ENCODE assay signal across 1 cellular context in genomic region chr19:58474291-58474996, GRCh38.
TF ChIP-seq lines count a peak whose summit lies in the region.

No MANE protein-coding gene starts in this region.

TF ChIP-seq in GM12878, 131 proteins besides CTCF, POLR2A, EP300 and RAD21:
- TF ChIP-seq GATAD2B (conservative IDR thresholded peaks at IDR 0.05; ENCODE audit: low read depth): no peak
- TF ChIP-seq YY1 (IDR thresholded peaks at IDR 0.05; ENCODE audit: low read depth, low read length): no peak
- TF ChIP-seq CBFB (IDR thresholded peaks at IDR 0.05; ENCODE audit: low read depth): no peak
- TF ChIP-seq NR2C2 (IDR thresholded peaks at IDR 0.05; ENCODE audit: borderline replicate concordance, control insufficient read depth, insufficient read length, low read depth): no peak
- TF ChIP-seq POLR2AphosphoS5 (IDR thresholded peaks at IDR 0.05; ENCODE audit: low read length): no peak
- no peak for TF ChIP-seq CREM (IDR thresholded peaks at IDR 0.05; ENCODE audit: low read depth)
- no peak for TF ChIP-seq DPF2 (IDR thresholded peaks at IDR 0.05)
- no peak for TF ChIP-seq HCFC1 (IDR thresholded peaks at IDR 0.05; ENCODE audit: low read length)
- TF ChIP-seq ZNF592 (IDR thresholded peaks at IDR 0.05): no peak
- TF ChIP-seq SUZ12 (IDR thresholded peaks at IDR 0.05; ENCODE audit: unreplicated experiment): no peak
- TF ChIP-seq E2F4 (IDR thresholded peaks at IDR 0.05; ENCODE audit: low read depth, low read length): no peak
- TF ChIP-seq CBX5 (IDR thresholded peaks at IDR 0.05; ENCODE audit: low read depth): no peak
- TF ChIP-seq KDM1A (IDR thresholded peaks at IDR 0.05; ENCODE audit: borderline replicate concordance): no peak
- TF ChIP-seq RELA (IDR thresholded peaks at IDR 0.05; ENCODE audit: borderline replicate concordance, partially characterized antibody): no peak
- TF ChIP-seq E4F1 (IDR thresholded peaks at IDR 0.05; ENCODE audit: borderline replicate concordance, partially characterized antibody): no peak
- no peak for TF ChIP-seq PAX5 (IDR thresholded peaks at IDR 0.05; ENCODE audit: borderline replicate concordance, low read depth, low read length)
- TF ChIP-seq TCF3 (IDR thresholded peaks at IDR 0.05; ENCODE audit: borderline replicate concordance, insufficient read depth, low read depth, low read length): no peak
- TF ChIP-seq TAF1 (IDR thresholded peaks at IDR 0.05; ENCODE audit: borderline replicate concordance, low read depth, low read length): no peak
- no peak for TF ChIP-seq ZNF207 (IDR thresholded peaks at IDR 0.05; ENCODE audit: borderline replicate concordance)
